Comparison of ENCODE assay signal across 7 cellular contexts in genomic region chr7:5281598-5282463, GRCh38. TPM values are rescaled to one million over a fixed set of nuclear protein-coding genes. Genes with fewer than 3 reads are reported as not detected.
DNase-seq lines count a peak whose midpoint lies in the region; ATAC-seq, FAIRE-seq and TF ChIP-seq lines count a peak whose summit lies in the region.
"Not testable (repeated sequence)": the region's sequence is repeated elsewhere in the genome, so short reads cannot be mapped to it uniquely, and the experiment has no call there.

No MANE protein-coding gene starts in this region.

- H3K27me3 Mint-ChIP-seq in CD8-positive, alpha-beta T cell (ENCODE audit: low read depth): peaks cover 16% of the 10 kb centered on the region
- H3K27me3 Mint-ChIP-seq in H9 (ENCODE audit: low read depth): peaks cover 43% of the 10 kb centered on the region
- not testable (repeated sequence) for H3K27me3 Mint-ChIP-seq in activated CD4-positive, alpha-beta T cell treated with anti-CD3 and anti-CD28 coated beads for 36 hours; natural killer cell treated with Interleukin-12 subunit alpha and Interleukin-12 subunit beta and Interleukin-15 and Interleukin-18, amount 100 ng/mL, for 72 hours

- TF ChIP-seq RAD21 in H1 (IDR thresholded peaks at IDR 0.05 in 1 of 2, conservative IDR thresholded peaks at IDR 0.05 in 1 of 2; ENCODE audit: low read depth in 2 of 2, low read length in 2 of 2): not testable (repeated sequence)

- not testable (repeated sequence) for H3K23ac ChIP-seq in H9 (ENCODE audit: insufficient read length, low read depth, low read length); H1 (ENCODE audit: insufficient read length)

- H3K9me3 ChIP-seq in CD8-positive, alpha-beta T cell (ENCODE audit: low read length); H9 (ENCODE audit: control insufficient read depth, low read depth, low read length); H1 (ENCODE audit: insufficient read depth in 2 of 2, low read depth in 1 of 2, low read length in 1 of 2): not testable (repeated sequence)

- not testable (repeated sequence) for H4K20me1 ChIP-seq in H9 (ENCODE audit: control insufficient read depth, insufficient read depth, insufficient read length); H1 (replicated peaks in 1 of 2; ENCODE audit: control insufficient read depth in 1 of 2, insufficient read depth in 2 of 2, low read length in 2 of 2)

- not testable (repeated sequence) for H3K4ac ChIP-seq in H9 (ENCODE audit: low read depth, low read length); H1 (replicated peaks; ENCODE audit: insufficient read length, low read depth, low read length)

- not testable (repeated sequence) for H3K9ac ChIP-seq in H9 (ENCODE audit: extremely low read depth, insufficient read length, low read length); H1 (replicated peaks in 1 of 4; ENCODE audit: extremely low read depth in 1 of 4, low read depth in 3 of 4, low read length in 3 of 4)

- not testable (repeated sequence) for H3K79me2 ChIP-seq in H9 (ENCODE audit: insufficient read depth, low read length); H1 (ENCODE audit: control insufficient read depth in 1 of 2, insufficient read depth in 2 of 2, low read length in 2 of 2)

- not testable (repeated sequence) for H3K27me3 ChIP-seq in CD8-positive, alpha-beta T cell (ENCODE audit: insufficient read depth, low read length); H9 (ENCODE audit: insufficient read depth, low read length)
- H3K27me3 ChIP-seq in H1 (replicated peaks in 1 of 4; ENCODE audit: control insufficient read depth in 3 of 4, extremely low read depth in 1 of 4, insufficient read depth in 3 of 4, low read length in 3 of 4): peaks cover 0 to 16% (median 11%) of the 10 kb centered on the region in 4 experiments; a peak in 6 of 7 replicates

- not testable (repeated sequence) for TF ChIP-seq EP300 in H1 (IDR thresholded peaks at IDR 0.05; ENCODE audit: borderline replicate concordance in 1 of 2, low read depth in 2 of 2, low read length in 2 of 2)

- not testable (repeated sequence) for H2BK20ac ChIP-seq in H9 (ENCODE audit: low read depth, low read length, poor library complexity, severe bottlenecking); H1 (ENCODE audit: low read length)

- FAIRE-seq in H1 (lab: Jason Lieb, UNC): not testable (repeated sequence)

- TF ChIP-seq POLR2A in H1 (IDR thresholded peaks at IDR 0.05; ENCODE audit: control extremely low read depth in 1 of 2, low read depth in 2 of 2, low read length in 2 of 2): not testable (repeated sequence)

- not testable (repeated sequence) for H3K56ac ChIP-seq in H9 (ENCODE audit: insufficient read length, low read depth, low read length); H1 (replicated peaks; ENCODE audit: insufficient read length, low read depth, low read length)

- not testable (repeated sequence) for TF ChIP-seq CTCF in CD8-positive, alpha-beta T cell (IDR thresholded peaks at IDR 0.05); H9 (conservative IDR thresholded peaks at IDR 0.05); H1 (IDR thresholded peaks at IDR 0.05; ENCODE audit: control extremely low read depth in 1 of 3, insufficient read depth in 1 of 3, low read depth in 1 of 3, low read length in 3 of 3)

- H4K5ac ChIP-seq in H9 (ENCODE audit: insufficient read length, low read depth, low read length); H1 (ENCODE audit: insufficient read length, low read depth, low read length): not testable (repeated sequence)

- CTCF ChIA-PET in CD8-positive, alpha-beta T cell (lab: Charles Lee); activated CD4-positive, alpha-beta T cell treated with anti-CD3 and anti-CD28 coated beads for 36 hours (lab: Charles Lee): not testable (repeated sequence)
- CTCF ChIA-PET in H1 (lab: Charles Lee; ENCODE audit: partially characterized antibody): interaction anchor here (1.0 kb wide), 1 partner anchor 40 kb away, joined by 3 read pairs; no protein-coding TSS in a partner anchor

- not testable (repeated sequence) for DNase-seq in CD8-positive, alpha-beta T cell; activated CD4-positive, alpha-beta T cell treated with anti-CD3 and anti-CD28 coated beads for 36 hours
- DNase-seq in H9: peak; percentile 50
- peak in 1 of 2 experiments; percentile 67 for DNase-seq in H1 (ENCODE audit: low read depth in 1 of 2, low spot score in 2 of 2)
- peak; percentile 54 for DNase-seq in islet precursor cell
- DNase-seq in natural killer cell treated with Interleukin-12 subunit alpha and Interleukin-12 subunit beta and Interleukin-15 and Interleukin-18, amount 100 ng/mL, for 72 hours (ENCODE audit: low spot score): peak; percentile 20
- peak; percentile 7 for DNase-seq in pons (ENCODE audit: low spot score)

- ATAC-seq in CD8-positive, alpha-beta T cell; activated CD4-positive, alpha-beta T cell treated with anti-CD3 and anti-CD28 coated beads for 36 hours; natural killer cell treated with Interleukin-12 subunit alpha and Interleukin-12 subunit beta and Interleukin-15 and Interleukin-18, amount 100 ng/mL, for 72 hours: not testable (repeated sequence)

- not testable (repeated sequence) for H3K18ac ChIP-seq in H9 (ENCODE audit: insufficient read length, low read depth, low read length); H1 (ENCODE audit: extremely low read depth, low read length)

- POLR2A ChIA-PET in CD8-positive, alpha-beta T cell (lab: Charles Lee); activated CD4-positive, alpha-beta T cell treated with anti-CD3 and anti-CD28 coated beads for 36 hours (lab: Charles Lee): not testable (repeated sequence)
- POLR2A ChIA-PET in H1 (lab: Charles Lee; ENCODE audit: partially characterized antibody): interaction anchor here (0.6 kb wide), 1 partner anchor 13 kb away, joined by 3 read pairs; no protein-coding TSS in a partner anchor

- intact Hi-C loops in CD8-positive, alpha-beta T cell (cut with DNase I, micrococcal nuclease); activated CD4-positive, alpha-beta T cell treated with anti-CD3 and anti-CD28 coated beads for 36 hours (cut with DNase I, micrococcal nuclease): not testable (repeated sequence)

- not testable (repeated sequence) for H3K4me1 Mint-ChIP-seq in CD8-positive, alpha-beta T cell (ENCODE audit: low read depth); activated CD4-positive, alpha-beta T cell treated with anti-CD3 and anti-CD28 coated beads for 36 hours; natural killer cell treated with Interleukin-12 subunit alpha and Interleukin-12 subunit beta and Interleukin-15 and Interleukin-18, amount 100 ng/mL, for 72 hours (ENCODE audit: low read depth in 2 of 2)
- H3K4me1 Mint-ChIP-seq in H9: peaks cover 0 to 19% of the 10 kb centered on the region in 2 experiments; a peak in 2 of 4 replicates

- H2BK120ac ChIP-seq in H9 (ENCODE audit: low read depth, low read length, poor library complexity, severe bottlenecking); H1 (replicated peaks; ENCODE audit: low read depth, low read length): not testable (repeated sequence)

- H4K91ac ChIP-seq in H9 (ENCODE audit: insufficient read length, low read depth, low read length): not testable (repeated sequence)
- H4K91ac ChIP-seq in H1 (replicated peaks; ENCODE audit: insufficient read length, low read length): peak overlapping the region; percentile 40

- not testable (repeated sequence) for H3K36me3 Mint-ChIP-seq in CD8-positive, alpha-beta T cell; H9 (ENCODE audit: insufficient read depth in 1 of 3, low read depth in 3 of 3); activated CD4-positive, alpha-beta T cell treated with anti-CD3 and anti-CD28 coated beads for 36 hours (ENCODE audit: low read depth); natural killer cell treated with Interleukin-12 subunit alpha and Interleukin-12 subunit beta and Interleukin-15 and Interleukin-18, amount 100 ng/mL, for 72 hours

- H3K4me3 Mint-ChIP-seq in CD8-positive, alpha-beta T cell: peak overlapping the region; percentile 11
- peak overlapping the region; percentile 53 to 68; a peak in 4 of 5 replicates for H3K4me3 Mint-ChIP-seq in H9
- peak overlapping the region; percentile 10 for H3K4me3 Mint-ChIP-seq in activated CD4-positive, alpha-beta T cell treated with anti-CD3 and anti-CD28 coated beads for 36 hours
- H3K4me3 Mint-ChIP-seq in natural killer cell treated with Interleukin-12 subunit alpha and Interleukin-12 subunit beta and Interleukin-15 and Interleukin-18, amount 100 ng/mL, for 72 hours: not testable (repeated sequence)

- H3K4me3 ChIP-seq in CD8-positive, alpha-beta T cell (ENCODE audit: low read depth, low read length); H1 (ENCODE audit: extremely low read depth in 1 of 4, insufficient read depth in 2 of 4, low read depth in 3 of 4, low read length in 4 of 4): not testable (repeated sequence)

- not testable (repeated sequence) for H3K27ac ChIP-seq in CD8-positive, alpha-beta T cell (ENCODE audit: low read depth, low read length); H9 (ENCODE audit: insufficient read length, low read depth, low read length); H1 (ENCODE audit: low read depth, low read length)

- H3K4me2 ChIP-seq in H9 (ENCODE audit: insufficient read depth, insufficient read length, low read length): not testable (repeated sequence)
- H3K4me2 ChIP-seq in H1 (ENCODE audit: insufficient read depth in 1 of 2, low read depth in 2 of 2, low read length in 2 of 2): peak overlapping the region in 1 of 2 experiments; percentile 31; a peak in 3 of 4 replicates

- not testable (repeated sequence) for H3K4me1 ChIP-seq in CD8-positive, alpha-beta T cell (ENCODE audit: insufficient read depth, low read length); H9 (ENCODE audit: insufficient read depth, low read length); H1 (replicated peaks in 1 of 4; ENCODE audit: control insufficient read depth in 3 of 4, insufficient read depth in 4 of 4, low read length in 3 of 4)

- H2BK12ac ChIP-seq in H9 (ENCODE audit: insufficient read length, low read depth, low read length); H1 (ENCODE audit: low read depth, low read length): not testable (repeated sequence)

- H2AK5ac ChIP-seq in H9 (ENCODE audit: insufficient read length, low read length); H1 (ENCODE audit: low read depth, low read length): not testable (repeated sequence)

- H3K9me3 Mint-ChIP-seq in CD8-positive, alpha-beta T cell; H9; activated CD4-positive, alpha-beta T cell treated with anti-CD3 and anti-CD28 coated beads for 36 hours (ENCODE audit: low read depth); natural killer cell treated with Interleukin-12 subunit alpha and Interleukin-12 subunit beta and Interleukin-15 and Interleukin-18, amount 100 ng/mL, for 72 hours: not testable (repeated sequence)

- not testable (repeated sequence) for H4K8ac ChIP-seq in H9 (replicated peaks; ENCODE audit: insufficient read length, low read depth, low read length); H1 (ENCODE audit: extremely low read depth, insufficient read depth, low read length)

- not testable (repeated sequence) for H3T11ph ChIP-seq in H9 (ENCODE audit: low read length)

- not testable (repeated sequence) for H2AFZ ChIP-seq in H9 (ENCODE audit: low read length); H1 (ENCODE audit: low read length)

- not testable (repeated sequence) for H3K23me2 ChIP-seq in H9 (ENCODE audit: insufficient read length, low read depth, low read length, poor library complexity, severe bottlenecking); H1 (ENCODE audit: low read depth, low read length)

- not testable (repeated sequence) for H3K14ac ChIP-seq in H9 (ENCODE audit: insufficient read depth, low read length); H1 (ENCODE audit: insufficient read length)

- WGBS in H9 (ENCODE audit: extremely low coverage, insufficient read length, low lambda C conversion rate): no CpG with 5 or more reads among the region's 19 CpGs
- WGBS in H1 (ENCODE audit: extremely low coverage in 1 of 2, insufficient coverage in 1 of 2, insufficient read length in 1 of 2, insufficient replicate concordance in 2 of 2, low coverage in 1 of 2, low lambda C conversion rate in 2 of 2, missing lambda C conversion rate in 1 of 2), 2 experiments: 27% methylated on average over 11 of the region's 19 CpGs; no CpG with 5 or more reads in 1 of the 2 experiments

- H3K79me1 ChIP-seq in H9 (ENCODE audit: insufficient read depth, low read depth, low read length, poor library complexity, severe bottlenecking); H1 (ENCODE audit: low read depth, low read length): not testable (repeated sequence)

- H3K36me3 ChIP-seq in CD8-positive, alpha-beta T cell (ENCODE audit: insufficient read depth, low read length); H1 (ENCODE audit: control insufficient read depth in 2 of 4, insufficient read depth in 4 of 4, low read length in 3 of 4): not testable (repeated sequence)

- H2BK5ac ChIP-seq in H9 (ENCODE audit: insufficient read length, low read length); H1 (ENCODE audit: low read depth, low read length): not testable (repeated sequence)

- not testable (repeated sequence) for H3K27ac Mint-ChIP-seq in CD8-positive, alpha-beta T cell; H9; activated CD4-positive, alpha-beta T cell treated with anti-CD3 and anti-CD28 coated beads for 36 hours; natural killer cell treated with Interleukin-12 subunit alpha and Interleukin-12 subunit beta and Interleukin-15 and Interleukin-18, amount 100 ng/mL, for 72 hours

- not testable (repeated sequence) for H2BK15ac ChIP-seq in H9 (ENCODE audit: low read depth, low read length); H1 (ENCODE audit: low read length)

RNA-seq across cellular contexts. Expression of gene SLC29A4, which starts 0.9 kb away (rescaled TPM):
- under 1 TPM; 0.16 to 0.17 TPM for total RNA-seq in CD8-positive, alpha-beta T cell
- 12.4 and 13.3 TPM in 2 replicates for total RNA-seq in H9 (2021)
- total RNA-seq in activated CD4-positive, alpha-beta T cell treated with anti-CD3 and anti-CD28 coated beads for 36 hours: 1 to 10 TPM; 1.0 to 1.7 TPM
- total RNA-seq in H1 (2021; fragmentation: NEBNext Ultra II Directional; extraction: Animal tissue kit (Norgen Biotek cat#: 25700)): 6.9 and 8.5 TPM in 2 replicates
- 15.1 and 20.2 TPM in 2 replicates for polyA plus RNA-seq in H1 (2011; rRNA removed)
- polyA plus RNA-seq in H1 (2011; cell fraction: cytosol; rRNA removed): 9.7 TPM
- 24.3 TPM for polyA plus RNA-seq in H1 (2011; cell fraction: nucleus; rRNA removed)
- 6.1 to 13.9 TPM (median 11.1 TPM) in 4 replicates for polyA plus RNA-seq in H1 (2012, experiment 1 of 2)
- polyA plus RNA-seq in H1 (2012, experiment 2 of 2): 7.8 TPM
- 8.0 TPM for polyA plus RNA-seq in H1 (2013, experiment 1 of 2)
- polyA plus RNA-seq in H1 (2013, experiment 2 of 2): 8.1 TPM
- polyA minus RNA-seq in H1 (2011; rRNA and poly(A)+ RNA removed): 13.6 and 20.2 TPM in 2 replicates
- 5.2 TPM for polyA minus RNA-seq in H1 (2011; cell fraction: cytosol; rRNA and poly(A)+ RNA removed)
- polyA minus RNA-seq in H1 (2011; cell fraction: nucleus; rRNA and poly(A)+ RNA removed): 8.6 TPM
- under 1 TPM; 0.11 to 0.52 TPM for total RNA-seq in natural killer cell treated with Interleukin-12 subunit alpha and Interleukin-12 subunit beta and Interleukin-15 and Interleukin-18, amount 100 ng/mL, for 72 hours
